ENCODE assay signal across 20 cellular contexts in the genomic region with DNA sequence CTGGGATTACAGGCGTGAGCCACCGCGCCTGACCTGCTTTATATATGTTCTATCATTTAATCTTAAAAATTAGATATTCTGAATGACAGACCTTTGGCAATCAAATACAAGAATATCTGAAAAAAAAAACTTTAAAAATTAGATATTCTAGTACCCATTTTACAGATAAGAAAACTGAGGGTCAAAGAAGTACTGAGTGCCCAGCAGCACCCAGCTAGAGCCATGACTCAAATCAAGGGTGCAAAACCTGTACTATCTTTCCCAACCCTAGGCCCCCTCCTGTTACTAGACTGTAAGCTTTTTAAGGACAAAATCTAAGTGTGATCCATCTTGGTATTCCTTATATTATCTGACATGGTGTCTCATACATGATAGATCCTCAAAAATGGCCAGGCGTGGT. TPM values are rescaled to one million over a fixed set of nuclear protein-coding genes. Genes with fewer than 3 reads are reported as not detected.
"Had no signal": no experiment of that assay in that cellular context is flagged by ENCODE, and none has a peak within 500 bp of the region (broad histone marks: within the 10 kb centered on the region; RNA-seq: fewer than 3 reads in every experiment).

No MANE protein-coding gene starts in this region.

- H3K36me3 ChIP-seq: gastroesophageal sphincter, tibial nerve, uterus had no signal

- H3K9me3 Mint-ChIP-seq: activated CD4-positive, alpha-beta T cell treated with anti-CD3 and anti-CD28 coated beads, Interleukin-2, amount 10 ng/mL, durations not matched to agents 7 days and 5 days; mesothelial cell of epicardium; stimulated activated naive B cell treated with anti-CD40 and anti-IgM and Interleukin-4, amounts not matched to agents 10 μg/mL and 1 μg/mL and 100 μg/mL, for 72 hours had no signal

- H3K27ac ChIP-seq: dorsolateral prefrontal cortex, gastroesophageal sphincter, heart right ventricle, tibial nerve, uterus had no signal

- H3K9me3 ChIP-seq: gastroesophageal sphincter, heart right ventricle, tibial nerve, uterus had no signal

- H3K4me3 ChIP-seq: dorsolateral prefrontal cortex, gastroesophageal sphincter, heart right ventricle, lung, tibial nerve, uterus had no signal

- H3K4me1 ChIP-seq: gastroesophageal sphincter, tibial nerve, uterus had no signal

- H3K4me3 Mint-ChIP-seq: mesothelial cell of epicardium; stimulated activated naive B cell treated with anti-CD40 and anti-IgM and Interleukin-4, amounts not matched to agents 10 μg/mL and 1 μg/mL and 100 μg/mL, for 72 hours had no signal

- H3K4me1 Mint-ChIP-seq: mesothelial cell of epicardium had no signal

- H3K27me3 ChIP-seq: uterus had no signal

- H3K27ac Mint-ChIP-seq: mesothelial cell of epicardium had no signal

- H3K27me3 Mint-ChIP-seq: activated CD4-positive, alpha-beta T cell treated with anti-CD3 and anti-CD28 coated beads, Interleukin-2, amount 10 ng/mL, durations not matched to agents 7 days and 5 days; stimulated activated naive B cell treated with anti-CD40 and anti-IgM and Interleukin-4, amounts not matched to agents 10 μg/mL and 1 μg/mL and 100 μg/mL, for 72 hours had no signal

- DNase-seq: activated CD4-positive, alpha-beta T cell treated with anti-CD3 and anti-CD28 coated beads, Interleukin-2, amount 10 ng/mL, durations not matched to agents 7 days and 5 days; activated CD4-positive, CD25-positive, alpha-beta regulatory T cell; activated effector memory CD4-positive, alpha-beta T cell treated with anti-CD3 and anti-CD28 coated beads, Interleukin-2, amount 50 U/mL, for 16 hours; activated T-cell treated with anti-CD3 and anti-CD28 coated beads, Interleukin-2, amount 50 U/mL, for 1 hour; dorsolateral prefrontal cortex; erythroblast; heart right ventricle; retina; stimulated activated CD4-positive, alpha-beta T cell treated with anti-CD3 and anti-CD28 coated beads, Interleukin-2, amount 100 ng/mL, for 48 hours; stimulated activated naive B cell treated with anti-CD40 and anti-IgM and Interleukin-4, amounts not matched to agents 10 μg/mL and 1 μg/mL and 100 μg/mL, for 72 hours; substantia nigra; uterus had no signal

- H3K36me3 Mint-ChIP-seq: mesothelial cell of epicardium had no signal

- ATAC-seq: gastroesophageal sphincter; heart right ventricle; stimulated activated naive B cell treated with anti-CD40 and anti-IgM and Interleukin-4, amounts not matched to agents 10 μg/mL and 1 μg/mL and 100 μg/mL, for 72 hours had no signal

RNA-seq across cellular contexts. Expression of gene ARHGAP30, which starts 8.3 kb away (rescaled TPM):
- total RNA-seq: chondrocyte, myocyte had no signal

RNA-seq across cellular contexts. Expression of gene TSTD1, which starts 22.7 kb away (rescaled TPM):
- total RNA-seq: chondrocyte had no signal

RNA-seq across cellular contexts. Expression of gene NECTIN4, which starts 27.9 kb away (rescaled TPM):
- total RNA-seq: skeletal muscle tissue, tibial nerve had no signal

RNA-seq across cellular contexts. Expression of gene KLHDC9, which starts 36.7 kb away (rescaled TPM):
- total RNA-seq: skeletal muscle tissue; T-helper 2 cell treated with Interferon-gamma antibody and Interleukin-4, amounts not matched to agents 100 ng/mL and 5 ng/mL, for 36 hours had no signal
